In the genomic region with DNA sequence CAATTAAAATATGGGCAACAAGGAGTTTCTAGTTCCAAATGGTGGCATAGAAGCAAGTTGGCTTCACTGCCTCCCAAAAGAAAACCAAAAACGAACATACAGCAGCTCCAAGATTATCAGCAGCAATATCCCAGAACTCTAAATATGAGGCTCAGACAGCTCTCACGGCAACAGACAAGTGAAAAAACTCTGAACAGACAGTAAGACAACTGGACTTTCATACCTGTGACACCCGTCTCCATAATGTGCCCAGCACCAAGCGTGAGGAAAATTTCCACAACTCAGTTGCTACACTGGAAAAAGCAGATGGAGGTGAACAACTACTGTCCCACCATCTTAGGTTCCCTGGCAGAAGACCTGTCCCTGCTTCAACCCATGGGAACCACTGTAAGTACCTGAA, we compare ENCODE assay signal across 24 cellular contexts.
"Had no signal": no experiment of that assay in that cellular context is flagged by ENCODE, and none has a peak within 500 bp of the region (broad histone marks: within the 10 kb centered on the region; RNA-seq: fewer than 3 reads in every experiment).

No MANE protein-coding gene starts in this region.

- H3K4me1 Mint-ChIP-seq: mesothelial cell of epicardium; stimulated activated memory B cell treated with anti-CD40 and anti-IgM and Interleukin-4, amounts not matched to agents 10 μg/mL and 1 μg/mL and 100 μg/mL, for 72 hours had no signal

- DNase-seq: cortex of kidney; effector CD4-positive, alpha-beta T cell; gastrocnemius medialis; head of caudate nucleus; kidney; left lung; mesenchymal stem cell; naive thymus-derived CD8-positive, alpha-beta T cell; nephron progenitor cell; nucleus accumbens; stimulated activated CD4-positive, alpha-beta T cell treated with anti-CD3 and anti-CD28 coated beads, Interleukin-2, amount 100 ng/mL, for 24 hours; stimulated activated CD4-positive, alpha-beta T cell treated with anti-CD3 and anti-CD28 coated beads, Interleukin-4, amount 100 ng/mL, for 24 hours; stimulated activated naive CD8-positive, alpha-beta T cell treated with anti-CD3 and anti-CD28 coated beads, Interleukin-15, Interleukin-2, amounts not matched to agents 100 U/mL and 50 U/mL, for 24 hours; upper lobe of right lung; uterus had no signal

- H3K36me3 ChIP-seq: gastrocnemius medialis, left lung, prostate gland, right atrium auricular region, thoracic aorta, upper lobe of right lung, uterus had no signal

- ATAC-seq: esophagus mucosa; gastrocnemius medialis; naive thymus-derived CD8-positive, alpha-beta T cell; sciatic nerve; stimulated activated memory B cell treated with anti-CD40 and anti-IgM and Interleukin-4, amounts not matched to agents 10 μg/mL and 1 μg/mL and 100 μg/mL, for 72 hours; stimulated activated naive CD8-positive, alpha-beta T cell treated with anti-CD3 and anti-CD28 coated beads, Interleukin-15, Interleukin-2, amounts not matched to agents 100 U/mL and 50 U/mL, for 24 hours had no signal

- H3K9me3 ChIP-seq: gastrocnemius medialis, prostate gland, upper lobe of right lung had no signal

- H3K4me3 ChIP-seq: gastrocnemius medialis, left lung, prostate gland, right atrium auricular region, thoracic aorta, tibial nerve, upper lobe of right lung, uterus had no signal

- H3K27ac ChIP-seq: epithelial cell of prostate, gastrocnemius medialis, left lung, prostate gland, right atrium auricular region, thoracic aorta, tibial nerve, upper lobe of right lung, uterus had no signal

- H3K27me3 ChIP-seq: gastrocnemius medialis, left lung, right atrium auricular region, tibial nerve, upper lobe of right lung, uterus had no signal

- H3K27ac Mint-ChIP-seq: mesothelial cell of epicardium; naive thymus-derived CD8-positive, alpha-beta T cell; nephron progenitor cell; stimulated activated memory B cell treated with anti-CD40 and anti-IgM and Interleukin-4, amounts not matched to agents 10 μg/mL and 1 μg/mL and 100 μg/mL, for 72 hours had no signal

- H3K4me3 Mint-ChIP-seq: mesothelial cell of epicardium; naive thymus-derived CD8-positive, alpha-beta T cell; nephron progenitor cell; stimulated activated memory B cell treated with anti-CD40 and anti-IgM and Interleukin-4, amounts not matched to agents 10 μg/mL and 1 μg/mL and 100 μg/mL, for 72 hours had no signal

- H3K4me1 ChIP-seq: gastrocnemius medialis, left lung, prostate gland, right atrium auricular region, tibial nerve, upper lobe of right lung, uterus had no signal
